Comparison of ENCODE assay signal across 24 cellular contexts in the genomic region with DNA sequence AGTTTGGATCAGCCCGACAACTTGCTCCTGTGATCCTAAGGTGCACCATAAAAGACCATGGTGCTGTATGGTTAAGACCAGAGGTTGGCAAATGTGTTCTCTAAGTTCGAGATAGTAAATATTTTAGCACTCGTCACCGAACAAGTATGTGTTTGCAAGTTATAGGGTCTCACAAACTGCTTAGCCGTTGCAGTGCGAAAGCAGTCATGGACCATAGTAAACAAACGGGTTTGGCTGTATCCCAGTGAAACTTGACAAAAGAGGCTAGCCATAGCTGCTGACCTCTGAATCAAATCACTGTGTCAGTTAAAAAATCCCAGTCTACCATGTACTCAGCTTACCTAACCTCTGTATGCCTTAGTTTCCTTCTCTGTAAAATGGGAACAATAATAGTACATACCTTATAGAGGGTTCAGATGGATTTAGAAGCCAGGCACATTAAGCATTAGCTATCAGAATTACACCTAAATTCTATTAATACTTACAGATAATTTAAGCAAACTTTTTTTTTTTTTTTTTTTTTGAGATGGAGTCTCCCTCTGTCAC.
DNase-seq lines count a peak whose midpoint lies in the region; ATAC-seq, FAIRE-seq and TF ChIP-seq lines count a peak whose summit lies in the region.
"Had no signal": no experiment of that assay in that cellular context is flagged by ENCODE, and none has a peak within 500 bp of the region (broad histone marks: within the 10 kb centered on the region; RNA-seq: fewer than 3 reads in every experiment).

No MANE protein-coding gene starts in this region.

- no peak for TF ChIP-seq RAD21 in H1 (IDR thresholded peaks at IDR 0.05 in 1 of 2, conservative IDR thresholded peaks at IDR 0.05 in 1 of 2; ENCODE audit: low read depth in 2 of 2, low read length in 2 of 2)

- H3K27me3 Mint-ChIP-seq in CD8-positive, alpha-beta T cell (ENCODE audit: low read depth), result no peaks in the 10 kb centered on the region
- H3K27me3 Mint-ChIP-seq: CD4-positive, alpha-beta T cell; IgD-negative memory B cell had no signal

- BruUV-seq in A673 (replicated peaks; lab: Mats Ljungman, UMichigan) (no TSS peak), PC-3 (replicated peaks; lab: Mats Ljungman, UMichigan) (TSS peak; percentile 8)

- CTCF ChIA-PET in A673 (lab: Charles Lee), result no interaction called here
- CTCF ChIA-PET in CD8-positive, alpha-beta T cell (lab: Charles Lee), result no interaction called here
- CTCF ChIA-PET in PC-3 (lab: Charles Lee), result interaction anchor here (0.7 kb wide), 1 partner anchor 639 kb away, joined by 6 read pairs; no protein-coding TSS in a partner anchor
- CTCF ChIA-PET in H1 (lab: Charles Lee; ENCODE audit: partially characterized antibody), result interaction anchor here (1.2 to 2.2 kb wide), 2 partner anchors 78 to 420 kb away, joined by 3 to 9 read pairs; no protein-coding TSS in a partner anchor

- no peak overlapping the region for H2BK20ac ChIP-seq in H1 (ENCODE audit: low read length)

- H3K4me3 ChIP-seq in A673 (ENCODE audit: low read depth, low read length, poor library complexity, severe bottlenecking) (no peak overlapping the region), PC-3 (ENCODE audit: low read length) (no peak overlapping the region), H1 (ENCODE audit: extremely low read depth in 1 of 4, insufficient read depth in 2 of 4, low read depth in 3 of 4, low read length in 4 of 4) (no peak overlapping the region)
- no peak overlapping the region for H3K4me3 ChIP-seq in CD8-positive, alpha-beta T cell (ENCODE audit: low read depth, low read length)
- H3K4me3 ChIP-seq: GM12878 had no signal

- H3K4me1 Mint-ChIP-seq in CD8-positive, alpha-beta T cell (ENCODE audit: low read depth), result no peaks in the 10 kb centered on the region
- H3K4me1 Mint-ChIP-seq: IgD-negative memory B cell had no signal

- POLR2A ChIA-PET in A673 (lab: Charles Lee; ENCODE audit: low non-redundant PET), result no interaction called here
- POLR2A ChIA-PET in CD8-positive, alpha-beta T cell (lab: Charles Lee), result interaction anchor here (0.6 kb wide), 1 partner anchor 49 kb away, joined by 3 read pairs; no protein-coding TSS in a partner anchor
- POLR2A ChIA-PET in PC-3 (lab: Charles Lee; ENCODE audit: unreplicated experiment), result no interaction called here
- POLR2A ChIA-PET in H1 (lab: Charles Lee; ENCODE audit: partially characterized antibody), result interaction anchor here (0.6 to 2.9 kb wide), 19 partner anchors 11 to 849 kb away, joined by 3 to 14 read pairs (median 3); no protein-coding TSS in a partner anchor

- peak overlapping the region; percentile 18 for H3K27ac ChIP-seq in A673 (ENCODE audit: low read depth, low read length, poor library complexity, severe bottlenecking)
- no peak overlapping the region for H3K27ac ChIP-seq in CD8-positive, alpha-beta T cell (ENCODE audit: low read depth, low read length)
- H3K27ac ChIP-seq in PC-3 (ENCODE audit: low read length), result no peak overlapping the region
- no peak overlapping the region for H3K27ac ChIP-seq in H1 (ENCODE audit: low read depth, low read length)
- H3K27ac ChIP-seq: C4-2B, HL-60 had no signal

- H3K9me2 ChIP-seq in PC-3 (replicated peaks; ENCODE audit: low read length), result no peaks in the 10 kb centered on the region

- DNase-seq in A673 (ENCODE audit: low spot score) (no peak), PC-3 (no peak), H1 (ENCODE audit: low read depth in 1 of 2, low spot score in 2 of 2) (no peak), NCI-H1417 (lab: John Stamatoyannopoulos, UW) (no peak)
- no peak for DNase-seq in CD8-positive, alpha-beta T cell
- DNase-seq: 8988T; AML-193; Calu3; CD4-positive, alpha-beta T cell; DMS 273 treated with DMSO at 0.1 percent for 48 hours; DMS53; DND-41; EL; GOT3; H9; Kasumi-1; KG1 had no signal

- H3K23ac ChIP-seq in H1 (ENCODE audit: insufficient read length), result no peak overlapping the region

- no peak for ATAC-seq in CD8-positive, alpha-beta T cell
- ATAC-seq in PC-3 (no peak), GM19328 (IDR thresholded peaks at IDR 0.05; ENCODE audit: unreplicated experiment) (no peak), GM18907 (IDR thresholded peaks at IDR 0.05; ENCODE audit: unreplicated experiment) (no peak), HG02973 (IDR thresholded peaks at IDR 0.05; ENCODE audit: unreplicated experiment) (no peak)
- ATAC-seq: GM12878 had no signal

- H3K27me3 ChIP-seq in A673 (replicated peaks; ENCODE audit: insufficient read depth, low read depth, low read length, poor library complexity), result no peaks in the 10 kb centered on the region
- H3K27me3 ChIP-seq in CD8-positive, alpha-beta T cell (ENCODE audit: insufficient read depth, low read length), result no peaks in the 10 kb centered on the region
- H3K27me3 ChIP-seq in PC-3 (ENCODE audit: low read length), result no peaks in the 10 kb centered on the region
- H3K27me3 ChIP-seq in H1 (replicated peaks in 1 of 4; ENCODE audit: control insufficient read depth in 3 of 4, extremely low read depth in 1 of 4, insufficient read depth in 3 of 4, low read length in 3 of 4), result no peaks in the 10 kb centered on the region

- WGBS in H1 (ENCODE audit: extremely low coverage in 1 of 2, insufficient coverage in 1 of 2, insufficient read length in 1 of 2, insufficient replicate concordance in 2 of 2, low coverage in 1 of 2, low lambda C conversion rate in 2 of 2, missing lambda C conversion rate in 1 of 2), 2 experiments, result 92% methylated on average over 7 of the region's 7 CpGs; no CpG with 5 or more reads in 1 of the 2 experiments

- H4K91ac ChIP-seq in H1 (replicated peaks; ENCODE audit: insufficient read length, low read length), result no peak overlapping the region

- no peak overlapping the region for H2AFZ ChIP-seq in PC-3 (ENCODE audit: low read length)
- no peak overlapping the region for H2AFZ ChIP-seq in H1 (ENCODE audit: low read length)

- FAIRE-seq in H1 (lab: Jason Lieb, UNC), result no peak
- FAIRE-seq: GM12878 had no signal

- H3K36me3 ChIP-seq in A673 (ENCODE audit: insufficient read depth, low read length, poor library complexity, severe bottlenecking) (peaks cover 43% of the 10 kb centered on the region), PC-3 (ENCODE audit: low read depth, low read length) (peaks cover 31% of the 10 kb centered on the region), H1 (ENCODE audit: control insufficient read depth in 2 of 4, insufficient read depth in 4 of 4, low read length in 3 of 4) (peaks cover 10 to 38% (median 22%) of the 10 kb centered on the region in 4 experiments)
- H3K36me3 ChIP-seq in CD8-positive, alpha-beta T cell (ENCODE audit: insufficient read depth, low read length), result peaks cover 13% of the 10 kb centered on the region

- H4K5ac ChIP-seq in H1 (ENCODE audit: insufficient read length, low read depth, low read length), result no peak overlapping the region

- H3K36me3 Mint-ChIP-seq in CD8-positive, alpha-beta T cell, result peaks cover 34% of the 10 kb centered on the region

- no peaks in the 10 kb centered on the region for H3K23me2 ChIP-seq in H1 (ENCODE audit: low read depth, low read length)

- no peak overlapping the region for H2BK120ac ChIP-seq in H1 (replicated peaks; ENCODE audit: low read depth, low read length)

- H3K4ac ChIP-seq in H1 (replicated peaks; ENCODE audit: insufficient read length, low read depth, low read length), result no peak overlapping the region

- no peak overlapping the region for H3K56ac ChIP-seq in H1 (replicated peaks; ENCODE audit: insufficient read length, low read depth, low read length)

- TF ChIP-seq POLR2A in H1 (IDR thresholded peaks at IDR 0.05; ENCODE audit: control extremely low read depth in 1 of 2, low read depth in 2 of 2, low read length in 2 of 2), result peak in 1 of 2 experiments; percentile 21; a peak in 1 of 3 replicates

- H3K9me3 Mint-ChIP-seq in CD8-positive, alpha-beta T cell, result no peaks in the 10 kb centered on the region
- H3K9me3 Mint-ChIP-seq: CD4-positive, alpha-beta T cell; H9; IgD-negative memory B cell had no signal

- no peak overlapping the region for H2BK5ac ChIP-seq in H1 (ENCODE audit: low read depth, low read length)

- peak overlapping the region; percentile 33 for H3K27ac Mint-ChIP-seq in CD8-positive, alpha-beta T cell
- H3K27ac Mint-ChIP-seq: CD4-positive, alpha-beta T cell had no signal

- H4K20me1 ChIP-seq in PC-3 (ENCODE audit: low read length), result peaks cover 9% of the 10 kb centered on the region; the same call in 1 of the 2 replicates
- H4K20me1 ChIP-seq in H1 (replicated peaks in 1 of 2; ENCODE audit: control insufficient read depth in 1 of 2, insufficient read depth in 2 of 2, low read length in 2 of 2), result peaks cover 0 to 5% of the 10 kb centered on the region in 2 experiments

- no peak overlapping the region for H3K4me2 ChIP-seq in PC-3 (ENCODE audit: low read length)
- H3K4me2 ChIP-seq in H1 (ENCODE audit: insufficient read depth in 1 of 2, low read depth in 2 of 2, low read length in 2 of 2), result no peak overlapping the region

- no peak overlapping the region for H3K14ac ChIP-seq in H1 (ENCODE audit: insufficient read length)

- no peak overlapping the region for H4K8ac ChIP-seq in H1 (ENCODE audit: extremely low read depth, insufficient read depth, low read length)

- H3K4me1 ChIP-seq in A673 (ENCODE audit: insufficient read depth, low read length, poor library complexity, severe bottlenecking) (peaks cover 46% of the 10 kb centered on the region), PC-3 (ENCODE audit: insufficient read depth, low read length) (peaks cover 7% of the 10 kb centered on the region; the same call in 1 of the 2 replicates), H1 (replicated peaks in 1 of 4; ENCODE audit: control insufficient read depth in 3 of 4, insufficient read depth in 4 of 4, low read length in 3 of 4) (peaks cover 0 to 5% (median 3%) of the 10 kb centered on the region in 4 experiments; a peak in 4 of 7 replicates)
- H3K4me1 ChIP-seq in CD8-positive, alpha-beta T cell (ENCODE audit: insufficient read depth, low read length), result no peaks in the 10 kb centered on the region

- no peak overlapping the region for H3K9ac ChIP-seq in PC-3 (ENCODE audit: low read length)
- no peak overlapping the region for H3K9ac ChIP-seq in H1 (replicated peaks in 1 of 4; ENCODE audit: extremely low read depth in 1 of 4, low read depth in 3 of 4, low read length in 3 of 4)

- no peak overlapping the region for H3K4me3 Mint-ChIP-seq in CD8-positive, alpha-beta T cell
- H3K4me3 Mint-ChIP-seq: CD4-positive, alpha-beta T cell; H9; IgD-negative memory B cell had no signal

- no peak for TF ChIP-seq EP300 in H1 (IDR thresholded peaks at IDR 0.05; ENCODE audit: borderline replicate concordance in 1 of 2, low read depth in 2 of 2, low read length in 2 of 2)

- H3F3A ChIP-seq in PC-3 (ENCODE audit: low read length, unreplicated experiment), result no peaks in the 10 kb centered on the region

- H2AK5ac ChIP-seq in H1 (ENCODE audit: low read depth, low read length), result no peak overlapping the region

- no peaks in the 10 kb centered on the region for H3K79me2 ChIP-seq in PC-3 (ENCODE audit: low read length)
- H3K79me2 ChIP-seq in H1 (ENCODE audit: control insufficient read depth in 1 of 2, insufficient read depth in 2 of 2, low read length in 2 of 2), result no peaks in the 10 kb centered on the region

- no peaks in the 10 kb centered on the region for H3K79me1 ChIP-seq in H1 (ENCODE audit: low read depth, low read length)

- no peak overlapping the region for H3K18ac ChIP-seq in H1 (ENCODE audit: extremely low read depth, low read length)

- intact Hi-C loops in A673 (cut with micrococcal nuclease; ENCODE audit: unreplicated experiment), result loop anchor here (5.0 to 10.0 kb wide), 2 partner anchors 178 to 819 kb away; no protein-coding TSS in a partner anchor
- intact Hi-C loops in CD8-positive, alpha-beta T cell (cut with DNase I, micrococcal nuclease), result no loop called here
- intact Hi-C loops in PC-3 (cut with micrococcal nuclease), result no loop called here

- TF ChIP-seq CTCF in A673 (conservative IDR thresholded peaks at IDR 0.05; ENCODE audit: low read depth, low read length) (no peak), PC-3 (conservative IDR thresholded peaks at IDR 0.05; ENCODE audit: low read depth, low read length) (no peak), H1 (IDR thresholded peaks at IDR 0.05; ENCODE audit: control extremely low read depth in 1 of 3, insufficient read depth in 1 of 3, low read depth in 1 of 3, low read length in 3 of 3) (no peak)
- no peak for TF ChIP-seq CTCF in CD8-positive, alpha-beta T cell (IDR thresholded peaks at IDR 0.05)

- H3K9me3 ChIP-seq in A673 (ENCODE audit: low read depth, low read length, poor library complexity, severe bottlenecking), result no peaks in the 10 kb centered on the region
- no peaks in the 10 kb centered on the region for H3K9me3 ChIP-seq in CD8-positive, alpha-beta T cell (ENCODE audit: low read length)
- no peaks in the 10 kb centered on the region for H3K9me3 ChIP-seq in PC-3 (ENCODE audit: low read length)
- H3K9me3 ChIP-seq in H1 (ENCODE audit: insufficient read depth in 2 of 2, low read depth in 1 of 2, low read length in 1 of 2), result no peaks in the 10 kb centered on the region

- no peak overlapping the region for H2BK12ac ChIP-seq in H1 (ENCODE audit: low read depth, low read length)

- no peak overlapping the region for H2BK15ac ChIP-seq in H1 (ENCODE audit: low read length)

Comparison
In these comparisons a context has a peak if more than half of its experiments do, and no peak if none do; other contexts are left out.
1. CTCF ChIA-PET loops: an anchor here in PC-3 (0.7 kb wide) and H1 (1.2 to 2.2 kb wide); none called in A673 and CD8-positive, alpha-beta T cell.
2. POLR2A ChIA-PET loops: an anchor here in CD8-positive, alpha-beta T cell (0.6 kb wide) and H1 (0.6 to 2.9 kb wide); none called in A673 and PC-3.